In genomic region chr7:27457603-27458565, GRCh38 we compare ENCODE assay signal across 7 cellular contexts.
A peak's percentile ranks its signal among the peaks of the same experiment; 100 is the strongest.
DNase-seq lines count a peak whose midpoint lies in the region; ATAC-seq and TF ChIP-seq lines count a peak whose summit lies in the region.
"Not testable (repeated sequence)": the region's sequence is repeated elsewhere in the genome, so short reads cannot be mapped to it uniquely, and the experiment has no call there.

No MANE protein-coding gene starts in this region.

- not testable (repeated sequence) for H3K4me1 ChIP-seq in left ventricle myocardium inferior

- not testable (repeated sequence) for H3K4me3 ChIP-seq in brain microvascular endothelial cell (ENCODE audit: low read depth, low read length); fibroblast of mammary gland (ENCODE audit: control insufficient read depth, low read depth, low read length)
- peak overlapping the region; percentile 36 for H3K4me3 ChIP-seq in left ventricle myocardium inferior

- H3K27ac Mint-ChIP-seq in activated T-helper 2 cell treated with anti-CD3 and anti-CD28 coated beads, Interferon-gamma antibody, Interleukin-2, Interleukin-4, amounts not matched to agents 10 μg/mL and 5 μg/mL and 100 μg/mL, durations not matched to agents 14 hours and 24 hours and 36 hours: not testable (repeated sequence)
- H3K27ac Mint-ChIP-seq in naive thymus-derived CD8-positive, alpha-beta T cell: peak overlapping the region in 1 of 10 donors; percentile 73

- not testable (repeated sequence) for H3K36me3 Mint-ChIP-seq in activated T-helper 2 cell treated with anti-CD3 and anti-CD28 coated beads, Interferon-gamma antibody, Interleukin-2, Interleukin-4, amounts not matched to agents 10 μg/mL and 5 μg/mL and 100 μg/mL, durations not matched to agents 14 hours and 24 hours and 36 hours (ENCODE audit: low read depth); naive thymus-derived CD8-positive, alpha-beta T cell

- H3K36me3 ChIP-seq in brain microvascular endothelial cell (replicated peaks); left ventricle myocardium inferior: not testable (repeated sequence)

- POLR2A ChIA-PET in naive thymus-derived CD8-positive, alpha-beta T cell (lab: Charles Lee): not testable (repeated sequence)

- intact Hi-C loops in activated T-helper 2 cell treated with anti-CD3 and anti-CD28 coated beads, Interferon-gamma antibody, Interleukin-2, Interleukin-4, amounts not matched to agents 10 μg/mL and 5 μg/mL and 100 μg/mL, durations not matched to agents 14 hours and 24 hours and 36 hours (cut with micrococcal nuclease); left ventricle myocardium inferior (cut with micrococcal nuclease): not testable (repeated sequence)

- peak; percentile 61 to 73 for ATAC-seq in naive thymus-derived CD8-positive, alpha-beta T cell
- ATAC-seq in stimulated activated naive CD8-positive, alpha-beta T cell treated with anti-CD3 and anti-CD28 coated beads, Interleukin-15, Interleukin-2, amounts not matched to agents 100 U/mL and 50 U/mL, for 24 hours: peak; percentile 9

- H3K4me1 Mint-ChIP-seq in activated T-helper 2 cell treated with anti-CD3 and anti-CD28 coated beads, Interferon-gamma antibody, Interleukin-2, Interleukin-4, amounts not matched to agents 10 μg/mL and 5 μg/mL and 100 μg/mL, durations not matched to agents 14 hours and 24 hours and 36 hours (ENCODE audit: low read depth); naive thymus-derived CD8-positive, alpha-beta T cell: not testable (repeated sequence)

- peak overlapping the region; percentile 15 for H3K4me3 Mint-ChIP-seq in activated T-helper 2 cell treated with anti-CD3 and anti-CD28 coated beads, Interferon-gamma antibody, Interleukin-2, Interleukin-4, amounts not matched to agents 10 μg/mL and 5 μg/mL and 100 μg/mL, durations not matched to agents 14 hours and 24 hours and 36 hours (ENCODE audit: low read depth)
- H3K4me3 Mint-ChIP-seq in naive thymus-derived CD8-positive, alpha-beta T cell: peak overlapping the region in 6 of 10 donors; percentile 26 to 60 (median 45)

- not testable (repeated sequence) for H3K27me3 ChIP-seq in brain microvascular endothelial cell (replicated peaks)
- peaks cover 31% of the 10 kb centered on the region for H3K27me3 ChIP-seq in left ventricle myocardium inferior (ENCODE audit: low read depth)

- H3K9me3 ChIP-seq in left ventricle myocardium inferior (replicated peaks): not testable (repeated sequence)

- H3K9me3 Mint-ChIP-seq in activated T-helper 2 cell treated with anti-CD3 and anti-CD28 coated beads, Interferon-gamma antibody, Interleukin-2, Interleukin-4, amounts not matched to agents 10 μg/mL and 5 μg/mL and 100 μg/mL, durations not matched to agents 14 hours and 24 hours and 36 hours; naive thymus-derived CD8-positive, alpha-beta T cell: not testable (repeated sequence)

- not testable (repeated sequence) for H3K27me3 Mint-ChIP-seq in activated T-helper 2 cell treated with anti-CD3 and anti-CD28 coated beads, Interferon-gamma antibody, Interleukin-2, Interleukin-4, amounts not matched to agents 10 μg/mL and 5 μg/mL and 100 μg/mL, durations not matched to agents 14 hours and 24 hours and 36 hours (ENCODE audit: low read depth)
- peaks cover 9 to 32% (median 24%) of the 10 kb centered on the region in 5 donors for H3K27me3 Mint-ChIP-seq in naive thymus-derived CD8-positive, alpha-beta T cell

- not testable (repeated sequence) for TF ChIP-seq CTCF in brain microvascular endothelial cell (IDR thresholded peaks at IDR 0.05; ENCODE audit: low read depth, low read length, missing control alignments); fibroblast of mammary gland (conservative IDR thresholded peaks at IDR 0.05; ENCODE audit: control insufficient read depth, insufficient read depth, low read depth, low read length); left ventricle myocardium inferior (IDR thresholded peaks at IDR 0.05; ENCODE audit: borderline replicate concordance)

- not testable (repeated sequence) for H3K27ac ChIP-seq in brain microvascular endothelial cell
- peak overlapping the region; percentile 61 for H3K27ac ChIP-seq in left ventricle myocardium inferior (replicated peaks)

- in situ Hi-C loops in brain microvascular endothelial cell (cut with HindIII; ENCODE audit: low pct_ligation_motif_present, low sequenced_read_pairs): not testable (repeated sequence)

- peak; percentile 7 for DNase-seq in NCI-H1092 treated with DMSO at 0.1 percent for 48 hours (lab: John Stamatoyannopoulos, UW)
- DNase-seq in activated T-helper 2 cell treated with anti-CD3 and anti-CD28 coated beads, Interferon-gamma antibody, Interleukin-2, Interleukin-4, amounts not matched to agents 10 μg/mL and 5 μg/mL and 100 μg/mL, durations not matched to agents 14 hours and 24 hours and 36 hours (ENCODE audit: low spot score); left ventricle myocardium inferior; naive thymus-derived CD8-positive, alpha-beta T cell; stimulated activated naive CD8-positive, alpha-beta T cell treated with anti-CD3 and anti-CD28 coated beads, Interleukin-15, Interleukin-2, amounts not matched to agents 100 U/mL and 50 U/mL, for 24 hours: not testable (repeated sequence)
- DNase-seq in brain microvascular endothelial cell: peak; percentile 43
- peak; percentile 52 for DNase-seq in fibroblast of mammary gland (ENCODE audit: low read depth)
